In genomic region chr16:79047337-79047736, GRCh38 we compare ENCODE assay signal across 8 cellular contexts.
DNase-seq lines count a peak whose midpoint lies in the region; ATAC-seq and TF ChIP-seq lines count a peak whose summit lies in the region.

No MANE protein-coding gene starts in this region.

- H3K36me3 ChIP-seq in heart left ventricle = no peaks in the 10 kb centered on the region
- H3K36me3 ChIP-seq in right atrium auricular region = no peaks in the 10 kb centered on the region

- ATAC-seq in heart left ventricle = no peak
- ATAC-seq in effector memory CD8-positive, alpha-beta T cell (replicated peaks) = peak; percentile 47
- ATAC-seq in GM21717 (IDR thresholded peaks at IDR 0.05; ENCODE audit: unreplicated experiment) = no peak

- DNase-seq in heart left ventricle = no peak
- no peak for DNase-seq in right atrium auricular region (ENCODE audit: low spot score)
- DNase-seq in NCI-H146 treated with DMSO at 0.1 percent for 48 hours (lab: John Stamatoyannopoulos, UW; ENCODE audit: unreplicated experiment) = peak; percentile 24
- peak in 1 of 3 experiments; percentile 19 for DNase-seq in effector memory CD8-positive, alpha-beta T cell
- DNase-seq in type B pancreatic cell (ENCODE audit: extremely low spot score, unreplicated experiment) = no peak
- no peak for DNase-seq in AG08396 (ENCODE audit: low spot score)
- DNase-seq in MV-4-11 (lab: John Stamatoyannopoulos, UW) = no peak

- H3K4me1 Mint-ChIP-seq in effector memory CD8-positive, alpha-beta T cell (ENCODE audit: low read depth in 2 of 2) = peaks cover 13 to 15% of the 10 kb centered on the region in 2 donors
- peaks cover 12% of the 10 kb centered on the region for H3K4me1 Mint-ChIP-seq in type B pancreatic cell (ENCODE audit: unreplicated experiment)

- TF ChIP-seq CTCF in heart left ventricle (IDR thresholded peaks at IDR 0.05) (peak; percentile 18 to 49 (median 32)), right atrium auricular region (IDR thresholded peaks at IDR 0.05) (peak in 1 of 2 donors; percentile 46), type B pancreatic cell (conservative IDR thresholded peaks at IDR 0.05) (peak; percentile 78)

- intact Hi-C loops in heart left ventricle (cut with DNase I) = no loop called here

- H3K9me3 ChIP-seq in heart left ventricle = peaks cover 0 to 3% (median 0%) of the 10 kb centered on the region in 12 donors
- H3K9me3 ChIP-seq in right atrium auricular region = no peaks in the 10 kb centered on the region

- H3K27ac Mint-ChIP-seq in effector memory CD8-positive, alpha-beta T cell = no peak overlapping the region
- no peak overlapping the region for H3K27ac Mint-ChIP-seq in type B pancreatic cell

- H3K27ac ChIP-seq in heart left ventricle (no peak overlapping the region), right atrium auricular region (no peak overlapping the region)

- no peak for TF ChIP-seq POLR2A in heart left ventricle (IDR thresholded peaks at IDR 0.05)

- H3K36me3 Mint-ChIP-seq in effector memory CD8-positive, alpha-beta T cell (ENCODE audit: insufficient read depth) = peaks cover 4% of the 10 kb centered on the region
- H3K36me3 Mint-ChIP-seq in type B pancreatic cell = no peaks in the 10 kb centered on the region

- H3K4me3 ChIP-seq in heart left ventricle (no peak overlapping the region), right atrium auricular region (no peak overlapping the region)

- H3K27me3 ChIP-seq in heart left ventricle (no peaks in the 10 kb centered on the region), right atrium auricular region (no peaks in the 10 kb centered on the region)

- H3K4me3 Mint-ChIP-seq in effector memory CD8-positive, alpha-beta T cell = no peak overlapping the region
- H3K4me3 Mint-ChIP-seq in type B pancreatic cell = no peak overlapping the region

- H3K4me1 ChIP-seq in heart left ventricle (no peaks in the 10 kb centered on the region), right atrium auricular region (no peaks in the 10 kb centered on the region)

- H3K9me3 Mint-ChIP-seq in effector memory CD8-positive, alpha-beta T cell = no peaks in the 10 kb centered on the region
- no peaks in the 10 kb centered on the region for H3K9me3 Mint-ChIP-seq in type B pancreatic cell

- 67 to 70% (median 68%) methylated on average over 3 of the region's 3 CpGs for WGBS in heart left ventricle, 4 donors

- no peaks in the 10 kb centered on the region for H3K27me3 Mint-ChIP-seq in effector memory CD8-positive, alpha-beta T cell
- no peaks in the 10 kb centered on the region for H3K27me3 Mint-ChIP-seq in type B pancreatic cell
